In genomic region chr9:7799234-7799933, GRCh38 we compare ENCODE assay signal across 8 cellular contexts. TPM values are rescaled to one million over a fixed set of nuclear protein-coding genes. Genes with fewer than 3 reads are reported as not detected.
DNase-seq lines count a peak whose midpoint lies in the region; ATAC-seq and TF ChIP-seq lines count a peak whose summit lies in the region.

DMAC1 (minus strand) TSS chr9:7799778; CDS start chr9:7799734, 44 bp downstream.

- no peak for TF ChIP-seq CTCF in AG10803 (conservative IDR thresholded peaks at IDR 0.05; ENCODE audit: low read length)

- peak within 1 kb of the TSS; percentile 95 for H3K4me3 Mint-ChIP-seq in activated CD4-positive, alpha-beta T cell treated with anti-CD3 and anti-CD28 coated beads, Interleukin-2, amount 10 ng/mL, durations not matched to agents 24 days and 14 days

- peak within 1 kb of the TSS; percentile 95 for H3K27ac Mint-ChIP-seq in activated CD4-positive, alpha-beta T cell treated with anti-CD3 and anti-CD28 coated beads, Interleukin-2, amount 10 ng/mL, durations not matched to agents 24 days and 14 days

- H3K4me3 ChIP-seq in AG10803 (ENCODE audit: low read length): peak within 1 kb of the TSS; percentile 85

- DNase-seq in AG10803 (ENCODE audit: low read depth): peak; percentile 83
- peak; percentile 84 for DNase-seq in NCI-H446 treated with DMSO at 0.1 percent for 48 hours (lab: John Stamatoyannopoulos, UW)
- peak; percentile 93 for DNase-seq in activated CD4-positive, alpha-beta T cell treated with anti-CD3 and anti-CD28 coated beads, Interleukin-2, amount 10 ng/mL, durations not matched to agents 24 days and 14 days
- peak; percentile 68 for DNase-seq in dedifferentiated amniotic fluid mesenchymal stem cell (ENCODE audit: extremely low spot score)
- peak; percentile 86 for DNase-seq in left lobe of liver (ENCODE audit: low spot score)
- peak; percentile 64 for DNase-seq in stimulated activated CD4-positive, alpha-beta T cell treated with anti-CD3 and anti-CD28 coated beads, Interleukin-2, amount 100 ng/mL, for 4 hours (ENCODE audit: low read depth)

- peak; percentile 83 for TF ChIP-seq POLR2A in GM18951 (IDR thresholded peaks at IDR 0.05; ENCODE audit: extremely low read depth, insufficient read depth, insufficient read length)

- H3K36me3 Mint-ChIP-seq in activated CD4-positive, alpha-beta T cell treated with anti-CD3 and anti-CD28 coated beads, Interleukin-2, amount 10 ng/mL, durations not matched to agents 24 days and 14 days (ENCODE audit: low read depth): peaks cover 26% of the 10 kb centered on the region

- intact Hi-C loops in activated CD4-positive, alpha-beta T cell treated with anti-CD3 and anti-CD28 coated beads, Interleukin-2, amount 10 ng/mL, durations not matched to agents 24 days and 14 days (cut with micrococcal nuclease): loop anchor here (1.0 kb wide), 2 partner anchors 43 to 175 kb away; no protein-coding TSS in a partner anchor

- ATAC-seq in HG03280 (IDR thresholded peaks at IDR 0.05; ENCODE audit: unreplicated experiment) (peak; percentile 89), left lobe of liver (peak; percentile 99)

- H3K9me3 Mint-ChIP-seq in activated CD4-positive, alpha-beta T cell treated with anti-CD3 and anti-CD28 coated beads, Interleukin-2, amount 10 ng/mL, durations not matched to agents 24 days and 14 days: peaks cover 7% of the 10 kb centered on the region

- in situ Hi-C loops in GM18951 (cut with MboI; ENCODE audit: low sequenced_read_pairs, unreplicated experiment): no loop called here

- peaks cover 15% of the 10 kb centered on the region for H3K4me1 Mint-ChIP-seq in activated CD4-positive, alpha-beta T cell treated with anti-CD3 and anti-CD28 coated beads, Interleukin-2, amount 10 ng/mL, durations not matched to agents 24 days and 14 days

- H3K27me3 Mint-ChIP-seq in activated CD4-positive, alpha-beta T cell treated with anti-CD3 and anti-CD28 coated beads, Interleukin-2, amount 10 ng/mL, durations not matched to agents 24 days and 14 days: peaks cover under 1% of the 10 kb centered on the region

RNA-seq across cellular contexts. Expression of gene DMAC1, which starts in this region (rescaled TPM):
- total RNA-seq in activated CD4-positive, alpha-beta T cell treated with anti-CD3 and anti-CD28 coated beads, Interleukin-2, amount 10 ng/mL, durations not matched to agents 24 days and 14 days: 44.2 and 51.6 TPM in 2 replicates
- total RNA-seq in left lobe of liver: 25.8 TPM

Comparison
In these comparisons a context has a peak if more than half of its experiments do, and no peak if none do; other contexts are left out.
1. Peak in every context shown above with its lines: DNase-seq, ATAC-seq and H3K4me3 ChIP-seq.